In genomic region chr9:133738039-133738805, GRCh38 we compare ENCODE assay signal across 8 cellular contexts. TPM values are rescaled to one million over a fixed set of nuclear protein-coding genes. Genes with fewer than 3 reads are reported as not detected.
DNase-seq lines count a peak whose midpoint lies in the region; ATAC-seq, FAIRE-seq and TF ChIP-seq lines count a peak whose summit lies in the region.

SARDH (minus strand) TSS chr9:133738352; CDS start chr9:133734173, 4,179 bp downstream.

- DNase-seq in D721Med (ENCODE audit: insufficient read length, low spot score) (peak; percentile 57), mesenteric fat pad (ENCODE audit: low spot score) (peak; percentile 87), kidney glomerular epithelial cell (lab: John Stamatoyannopoulos, UW) (no peak), NCI-H1930 (lab: John Stamatoyannopoulos, UW) (no peak)
- peak; percentile 30 to 37 (median 36) for DNase-seq in effector memory CD8-positive, alpha-beta T cell
- DNase-seq in stimulated activated effector memory CD8-positive, alpha-beta T cell treated with anti-CD3 and anti-CD28 coated beads, Interleukin-12 subunit alpha, Interleukin-12 subunit beta, amount 100 ng/mL, for 72 hours (ENCODE audit: low spot score in 2 of 2) = peak; percentile 39 to 73

- no peaks in the 10 kb centered on the region for H3K9me3 Mint-ChIP-seq in IgD-negative memory B cell
- no peaks in the 10 kb centered on the region for H3K9me3 Mint-ChIP-seq in effector memory CD8-positive, alpha-beta T cell
- H3K9me3 Mint-ChIP-seq in stimulated activated effector memory CD8-positive, alpha-beta T cell treated with anti-CD3 and anti-CD28 coated beads, Interleukin-12 subunit alpha, Interleukin-12 subunit beta, amount 100 ng/mL, for 72 hours = no peaks in the 10 kb centered on the region

- H3K27me3 Mint-ChIP-seq in IgD-negative memory B cell = peaks cover 3% of the 10 kb centered on the region
- H3K27me3 Mint-ChIP-seq in effector memory CD8-positive, alpha-beta T cell = no peaks in the 10 kb centered on the region

- TF ChIP-seq CTCF in D721Med (IDR thresholded peaks at IDR 0.05; ENCODE audit: insufficient read depth, missing control alignments) (no peak), WI38 (IDR thresholded peaks at IDR 0.05; ENCODE audit: low read depth, low read length) (no peak)

- H3K4me3 ChIP-seq in WI38 (ENCODE audit: low read depth, low read length) = peak within 1 kb of the TSS; percentile 42

- FAIRE-seq in D721Med (lab: Jason Lieb, UNC) = no peak

- peak within 1 kb of the TSS in 1 of 3 donors; percentile 69 for H3K27ac Mint-ChIP-seq in IgD-negative memory B cell
- peak within 1 kb of the TSS; percentile 41 to 82 for H3K27ac Mint-ChIP-seq in effector memory CD8-positive, alpha-beta T cell
- no peak within 1 kb of the TSS for H3K27ac Mint-ChIP-seq in stimulated activated effector memory CD8-positive, alpha-beta T cell treated with anti-CD3 and anti-CD28 coated beads, Interleukin-12 subunit alpha, Interleukin-12 subunit beta, amount 100 ng/mL, for 72 hours

- peak; percentile 86 for ATAC-seq in effector memory CD8-positive, alpha-beta T cell (replicated peaks)
- ATAC-seq in stimulated activated effector memory CD8-positive, alpha-beta T cell treated with anti-CD3 and anti-CD28 coated beads, Interleukin-12 subunit alpha, Interleukin-12 subunit beta, amount 100 ng/mL, for 72 hours = peak; percentile 90

- no peaks in the 10 kb centered on the region for H3K36me3 Mint-ChIP-seq in IgD-negative memory B cell
- peaks cover 2% of the 10 kb centered on the region for H3K36me3 Mint-ChIP-seq in effector memory CD8-positive, alpha-beta T cell (ENCODE audit: insufficient read depth)
- no peaks in the 10 kb centered on the region for H3K36me3 Mint-ChIP-seq in stimulated activated effector memory CD8-positive, alpha-beta T cell treated with anti-CD3 and anti-CD28 coated beads, Interleukin-12 subunit alpha, Interleukin-12 subunit beta, amount 100 ng/mL, for 72 hours

- peaks cover 9 to 18% (median 11%) of the 10 kb centered on the region in 3 donors for H3K4me1 Mint-ChIP-seq in IgD-negative memory B cell
- H3K4me1 Mint-ChIP-seq in effector memory CD8-positive, alpha-beta T cell (ENCODE audit: low read depth in 2 of 2) = peaks cover 3 to 8% of the 10 kb centered on the region in 2 donors
- H3K4me1 Mint-ChIP-seq in stimulated activated effector memory CD8-positive, alpha-beta T cell treated with anti-CD3 and anti-CD28 coated beads, Interleukin-12 subunit alpha, Interleukin-12 subunit beta, amount 100 ng/mL, for 72 hours = peaks cover 13% of the 10 kb centered on the region

- peak within 1 kb of the TSS in 3 of 4 donors; percentile 68 to 85 (median 71) for H3K4me3 Mint-ChIP-seq in IgD-negative memory B cell
- peak within 1 kb of the TSS; percentile 53 to 70 for H3K4me3 Mint-ChIP-seq in effector memory CD8-positive, alpha-beta T cell
- peak within 1 kb of the TSS; percentile 53 for H3K4me3 Mint-ChIP-seq in stimulated activated effector memory CD8-positive, alpha-beta T cell treated with anti-CD3 and anti-CD28 coated beads, Interleukin-12 subunit alpha, Interleukin-12 subunit beta, amount 100 ng/mL, for 72 hours

RNA-seq across cellular contexts. Expression of gene SARDH, which starts in this region (rescaled TPM):
- polyA plus RNA-seq in IgD-negative memory B cell = 0.30 TPM
- 0.87 TPM for total RNA-seq in mesenteric fat pad

Comparison
In these comparisons a context has a peak if more than half of its experiments do, and no peak if none do; other contexts are left out.
1. Peak in DNase-seq in mesenteric fat pad; RNA of the gene not detected or under 1 TPM.
2. DNase-seq: peak in D721Med (single experiment), effector memory CD8-positive, alpha-beta T cell (3 of 3) and stimulated activated effector memory CD8-positive, alpha-beta T cell treated with anti-CD3 and anti-CD28 coated beads, Interleukin-12 subunit alpha, Interleukin-12 subunit beta, amount 100 ng/mL, for 72 hours (2 of 2); none in kidney glomerular epithelial cell (single experiment) and NCI-H1930 (0 of 2).
3. Peak in every context shown above with its lines, with median percentiles within 50 percentile points of each other: H3K4me3 Mint-ChIP-seq.